8 cellular contexts compared by ENCODE assay signal in the genomic region with DNA sequence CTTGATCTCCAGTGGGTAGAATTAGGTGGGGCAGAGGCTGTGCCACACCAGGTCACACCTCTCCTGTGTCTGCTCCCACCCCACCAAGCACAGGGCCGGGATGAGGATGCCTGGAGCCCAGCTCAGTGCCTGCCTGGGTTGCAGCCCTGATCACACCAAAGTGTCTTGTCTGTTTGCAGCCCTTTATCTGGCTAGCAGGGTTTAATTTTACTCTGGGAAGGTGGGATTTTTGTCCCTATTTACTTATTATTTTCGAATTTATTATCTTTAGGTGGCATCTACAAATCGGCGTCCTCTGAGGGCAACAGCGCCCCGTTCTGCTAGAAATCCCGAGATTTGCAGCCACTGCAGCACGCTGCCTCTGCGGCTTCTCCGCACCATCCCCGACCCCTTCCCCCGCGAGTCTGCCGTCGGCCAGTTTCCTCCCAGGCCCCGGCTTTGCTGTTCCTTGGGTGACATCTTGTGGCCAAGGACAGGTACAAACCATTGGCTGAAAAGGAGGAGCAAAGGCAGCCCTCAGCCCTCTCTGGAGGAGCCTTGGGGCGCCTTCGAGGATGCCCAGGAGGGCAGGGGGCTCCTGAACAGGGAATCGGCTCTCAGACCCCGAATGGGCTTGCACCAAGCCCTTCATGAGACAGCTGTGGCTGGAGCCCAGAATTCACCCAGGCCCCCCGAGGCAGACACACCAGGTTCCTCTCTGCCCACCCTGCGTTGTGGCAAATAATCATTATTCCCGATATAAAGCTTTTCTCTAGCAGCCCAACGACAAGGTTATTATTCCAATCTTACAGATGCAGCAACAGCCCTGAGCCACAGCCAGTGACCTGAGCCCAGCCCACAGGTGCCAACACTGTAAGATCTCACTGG.
DNase-seq lines count a peak whose midpoint lies in the region; TF ChIP-seq lines count a peak whose summit lies in the region.

No MANE protein-coding gene starts in this region.

- DNase-seq in DMS 273 (lab: John Stamatoyannopoulos, UW; ENCODE audit: unreplicated experiment) (peak; percentile 88), DMS 273 treated with DMSO at 0.1 percent for 48 hours (lab: John Stamatoyannopoulos, UW) (no peak), Karpas-422 (peak; percentile 89), SHP77 treated with DMSO at 0.1 percent for 48 hours (lab: John Stamatoyannopoulos, UW) (peak; percentile 56), globus pallidus (ENCODE audit: low spot score) (peak; percentile 48), osteoblast (ENCODE audit: insufficient read length, low spot score, missing footprints) (peak; percentile 96), superior temporal gyrus (ENCODE audit: extremely low spot score) (peak; percentile 76)
- DNase-seq in activated gamma-delta T cell treated with anti-CD3 and anti-CD28 coated beads, Interleukin-2, amount 50 U/mL, for 16 hours (ENCODE audit: low read depth) = peak; percentile 13

- peak overlapping the region; percentile 37 for H3K4me2 ChIP-seq in Karpas-422 (ENCODE audit: low read depth, low read length, poor library complexity, severe bottlenecking)
- H3K4me2 ChIP-seq in osteoblast (ENCODE audit: insufficient read depth, low read length) = peak overlapping the region; percentile 89

- peak; percentile 78 for TF ChIP-seq CTCF in osteoblast (IDR thresholded peaks at IDR 0.05; ENCODE audit: extremely low read depth, low read depth, low read length)

- H3K79me2 ChIP-seq in Karpas-422 (ENCODE audit: low read length) (no peaks in the 10 kb centered on the region), osteoblast (ENCODE audit: insufficient read depth, low read length) (no peaks in the 10 kb centered on the region)

- H3K36me3 ChIP-seq in Karpas-422 (ENCODE audit: insufficient read depth, low read length) = no peaks in the 10 kb centered on the region
- H3K36me3 ChIP-seq in osteoblast (ENCODE audit: insufficient read depth, low read length) = no peaks in the 10 kb centered on the region

- H3K4me1 ChIP-seq in Karpas-422 (ENCODE audit: low read length) = peaks cover 6% of the 10 kb centered on the region
- H3K4me1 ChIP-seq in osteoblast (ENCODE audit: insufficient read depth, low read length) = peaks cover 4% of the 10 kb centered on the region

- no peak overlapping the region for H2AFZ ChIP-seq in Karpas-422 (ENCODE audit: low read length)
- peak overlapping the region; percentile 35 for H2AFZ ChIP-seq in osteoblast (ENCODE audit: low read length)

- H3K9me3 ChIP-seq in Karpas-422 (ENCODE audit: low read length) (no peaks in the 10 kb centered on the region), osteoblast (ENCODE audit: low read depth, low read length) (no peaks in the 10 kb centered on the region)

- H3K27me3 ChIP-seq in Karpas-422 (ENCODE audit: low read length) = no peaks in the 10 kb centered on the region
- H3K27me3 ChIP-seq in osteoblast (ENCODE audit: insufficient read depth, low read length) = peaks cover 25% of the 10 kb centered on the region

- H3K27ac ChIP-seq in Karpas-422 (ENCODE audit: low read length) (no peak overlapping the region), osteoblast (ENCODE audit: low read depth, low read length) (no peak overlapping the region)

- no peaks in the 10 kb centered on the region for H3K9me2 ChIP-seq in Karpas-422 (replicated peaks; ENCODE audit: insufficient read depth, low read length)

- no peak overlapping the region; the same call in 1 of the 2 replicates for H3K4me3 ChIP-seq in Karpas-422 (ENCODE audit: low read length)
- peak overlapping the region; percentile 66 for H3K4me3 ChIP-seq in osteoblast (ENCODE audit: insufficient read depth, low read length)

- H4K20me1 ChIP-seq in Karpas-422 (ENCODE audit: insufficient read depth, low read depth, low read length) = no peaks in the 10 kb centered on the region
- no peaks in the 10 kb centered on the region for H4K20me1 ChIP-seq in osteoblast (ENCODE audit: insufficient read depth, low read length)

- H3K9ac ChIP-seq in Karpas-422 (ENCODE audit: low read length) = peak overlapping the region; percentile 21
